In genomic region chr20:34558320-34559202, GRCh38 we compare ENCODE assay signal across 7 cellular contexts. TPM values are rescaled to one million over a fixed set of nuclear protein-coding genes. Genes with fewer than 3 reads are reported as not detected.
A peak's percentile ranks its signal among the peaks of the same experiment; 100 is the strongest.
DNase-seq lines count a peak whose midpoint lies in the region; ATAC-seq and TF ChIP-seq lines count a peak whose summit lies in the region.

Gene MAP1LC3A (plus strand): TSS chr20:34558718. CDS start chr20:34558869, 151 bp downstream.

- TF ChIP-seq POLR2A in breast epithelium (IDR thresholded peaks at IDR 0.05) (no peak), gastrocnemius medialis (IDR thresholded peaks at IDR 0.05) (peak; percentile 74 to 84)

- in situ Hi-C loops in gastrocnemius medialis (cut with MboI; ENCODE audit: low sequenced_read_pairs in 4 of 4) = no loop called here

- peaks cover 7% of the 10 kb centered on the region for H3K27me3 Mint-ChIP-seq in WTC11 (ENCODE audit: low read depth)

- CTCF ChIA-PET in WTC11 (lab: Charles Lee) = interaction anchor here (0.6 to 2.9 kb wide), 18 partner anchors 9 to 706 kb away, joined by 3 to 12 read pairs (median 6); partner anchors contain the start of genes PIGU and TP53INP2

- H3K4me1 ChIP-seq in HUES64 (ENCODE audit: insufficient read depth, low read length) (no peaks in the 10 kb centered on the region), breast epithelium (peaks cover 0 to 3% of the 10 kb centered on the region in 2 donors), iPS-18a (ENCODE audit: control insufficient read depth, low read depth, low read length) (no peaks in the 10 kb centered on the region), gastrocnemius medialis (peaks cover 3 to 5% of the 10 kb centered on the region in 2 donors)

- H3K36me3 Mint-ChIP-seq in WTC11 = no peaks in the 10 kb centered on the region

- H3K27me3 ChIP-seq in HUES64 (ENCODE audit: insufficient read depth, low read length) = no peaks in the 10 kb centered on the region; the same call in 1 of the 2 replicates
- no peaks in the 10 kb centered on the region for H3K27me3 ChIP-seq in breast epithelium
- H3K27me3 ChIP-seq in iPS-18a (ENCODE audit: control insufficient read depth, insufficient read depth, low read length) = no peaks in the 10 kb centered on the region
- no peaks in the 10 kb centered on the region for H3K27me3 ChIP-seq in gastrocnemius medialis

- DNase-seq in WTC11 (ENCODE audit: low spot score) = peak; percentile 95
- DNase-seq in breast epithelium (ENCODE audit: low spot score in 2 of 2) = peak; percentile 95 to 97
- DNase-seq in gastrocnemius medialis = peak; percentile 94

- no peaks in the 10 kb centered on the region for H3K9me3 Mint-ChIP-seq in WTC11

- no peak for TF ChIP-seq CTCF in WTC11 (IDR thresholded peaks at IDR 0.05)
- no peak for TF ChIP-seq CTCF in breast epithelium (IDR thresholded peaks at IDR 0.05)
- TF ChIP-seq CTCF in gastrocnemius medialis (IDR thresholded peaks at IDR 0.05 in 4 of 5, conservative IDR thresholded peaks at IDR 0.05 in 1 of 5) = no peak

- POLR2A ChIA-PET in WTC11 (lab: Charles Lee) = interaction anchor here (0.6 to 1.6 kb wide), 5 partner anchors 9 to 290 kb away, joined by 3 to 6 read pairs (median 4); no protein-coding TSS in a partner anchor

- H3K9ac ChIP-seq in HUES64 (ENCODE audit: low read depth, low read length) (peak within 1 kb of the TSS; percentile 61), iPS-18a (ENCODE audit: low read length) (peak within 1 kb of the TSS; percentile 28)

- 2% methylated on average over 100 of the region's 100 CpGs for WGBS in HUES64

- no peaks in the 10 kb centered on the region for H3K9me3 ChIP-seq in HUES64 (ENCODE audit: insufficient read depth, low read depth, low read length)
- H3K9me3 ChIP-seq in breast epithelium = no peaks in the 10 kb centered on the region
- H3K9me3 ChIP-seq in iPS-18a (ENCODE audit: control insufficient read depth, low read depth, low read length) = no peaks in the 10 kb centered on the region
- no peaks in the 10 kb centered on the region for H3K9me3 ChIP-seq in gastrocnemius medialis

- peaks cover 4% of the 10 kb centered on the region for H3K4me1 Mint-ChIP-seq in WTC11

- H3K36me3 ChIP-seq in HUES64 (ENCODE audit: insufficient read depth, low read length) (no peaks in the 10 kb centered on the region), breast epithelium (no peaks in the 10 kb centered on the region), iPS-18a (ENCODE audit: control insufficient read depth, low read depth, low read length) (no peaks in the 10 kb centered on the region), gastrocnemius medialis (no peaks in the 10 kb centered on the region)

- H3K27ac ChIP-seq in HUES64 (ENCODE audit: low read depth, low read length) (peak within 1 kb of the TSS; percentile 72; the same call in 1 of the 2 replicates), breast epithelium (peak within 1 kb of the TSS; percentile 97 to 98), iPS-18a (ENCODE audit: low read length) (no peak within 1 kb of the TSS), gastrocnemius medialis (peak within 1 kb of the TSS; percentile 81 to 90 (median 86))

- H3K4me3 ChIP-seq in HUES64 (ENCODE audit: low read length) (peak within 1 kb of the TSS; percentile 63), breast epithelium (peak within 1 kb of the TSS; percentile 73 to 95 (median 84)), iPS-18a (ENCODE audit: low read length) (peak within 1 kb of the TSS; percentile 61), gastrocnemius medialis (peak within 1 kb of the TSS; percentile 65 to 97 (median 85))

- intact Hi-C loops in breast epithelium (cut with DNase I; ENCODE audit: low total_unique reads) = no loop called here
- intact Hi-C loops in gastrocnemius medialis (cut with DNase I; ENCODE audit: low total_unique reads) = loop anchor here (1.0 kb wide), 1 partner anchor 146 kb away; the partner anchor contains the start of gene TP53INP2

- peak within 1 kb of the TSS; percentile 75 for H3K4me3 Mint-ChIP-seq in WTC11

- H3K27ac Mint-ChIP-seq in WTC11 = peak within 1 kb of the TSS; percentile 44

- ATAC-seq in GM18520 (IDR thresholded peaks at IDR 0.05; ENCODE audit: unreplicated experiment) = peak; percentile 54
- peak; percentile 75 for ATAC-seq in WTC11
- ATAC-seq in gastrocnemius medialis = peak; percentile 92 to 93
- no peak for ATAC-seq in HG03108 (IDR thresholded peaks at IDR 0.05; ENCODE audit: unreplicated experiment)

TF ChIP-seq in WTC11, 78 proteins besides CTCF, POLR2A, EP300 and RAD21 (continues in another document):
- TF ChIP-seq TP53 (CRISPR knock-in tag; IDR thresholded peaks at IDR 0.05) = peak; percentile 37; the same call in 1 of the 2 replicates
- TF ChIP-seq SP1 (CRISPR knock-in tag; conservative IDR thresholded peaks at IDR 0.05) = peak; percentile 86
- TF ChIP-seq, protein P1, sequence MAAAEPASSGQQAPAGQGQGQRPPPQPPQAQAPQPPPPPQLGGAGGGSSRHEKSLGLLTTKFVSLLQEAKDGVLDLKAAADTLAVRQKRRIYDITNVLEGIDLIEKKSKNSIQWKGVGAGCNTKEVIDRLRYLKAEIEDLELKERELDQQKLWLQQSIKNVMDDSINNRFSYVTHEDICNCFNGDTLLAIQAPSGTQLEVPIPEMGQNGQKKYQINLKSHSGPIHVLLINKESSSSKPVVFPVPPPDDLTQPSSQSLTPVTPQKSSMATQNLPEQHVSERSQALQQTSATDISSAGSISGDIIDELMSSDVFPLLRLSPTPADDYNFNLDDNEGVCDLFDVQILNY (CRISPR knock-in tag; IDR thresholded peaks at IDR 0.05) = peak; percentile 80
- peak; percentile 57; the same call in 1 of the 2 replicates for TF ChIP-seq MAX (CRISPR knock-in tag; IDR thresholded peaks at IDR 0.05)
- peak; percentile 100 for TF ChIP-seq ZBTB21 (CRISPR knock-in tag; IDR thresholded peaks at IDR 0.05; ENCODE audit: borderline replicate concordance)
- no peak for TF ChIP-seq PREB (CRISPR knock-in tag; IDR thresholded peaks at IDR 0.05; ENCODE audit: borderline replicate concordance)
- TF ChIP-seq JUN (CRISPR knock-in tag; IDR thresholded peaks at IDR 0.05) = no peak
- TF ChIP-seq TEAD1 (CRISPR knock-in tag; IDR thresholded peaks at IDR 0.05) = no peak
- TF ChIP-seq, protein P2, sequence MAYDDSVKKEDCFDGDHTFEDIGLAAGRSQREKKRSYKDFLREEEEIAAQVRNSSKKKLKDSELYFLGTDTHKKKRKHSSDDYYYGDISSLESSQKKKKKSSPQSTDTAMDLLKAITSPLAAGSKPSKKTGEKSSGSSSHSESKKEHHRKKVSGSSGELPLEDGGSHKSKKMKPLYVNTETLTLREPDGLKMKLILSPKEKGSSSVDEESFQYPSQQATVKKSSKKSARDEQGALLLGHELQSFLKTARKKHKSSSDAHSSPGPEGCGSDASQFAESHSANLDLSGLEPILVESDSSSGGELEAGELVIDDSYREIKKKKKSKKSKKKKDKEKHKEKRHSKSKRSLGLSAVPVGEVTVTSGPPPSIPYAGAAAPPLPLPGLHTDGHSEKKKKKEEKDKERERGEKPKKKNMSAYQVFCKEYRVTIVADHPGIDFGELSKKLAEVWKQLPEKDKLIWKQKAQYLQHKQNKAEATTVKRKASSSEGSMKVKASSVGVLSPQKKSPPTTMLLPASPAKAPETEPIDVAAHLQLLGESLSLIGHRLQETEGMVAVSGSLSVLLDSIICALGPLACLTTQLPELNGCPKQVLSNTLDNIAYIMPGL (CRISPR knock-in tag; IDR thresholded peaks at IDR 0.05) = peak; percentile 39; the same call in 1 of the 2 replicates
- TF ChIP-seq PRDM15 (CRISPR knock-in tag; IDR thresholded peaks at IDR 0.05) = peak; percentile 53; the same call in 1 of the 2 replicates

RNA-seq across cellular contexts. Expression of gene MAP1LC3A, which starts in this region (rescaled TPM):
- polyA plus RNA-seq in HUES64 (2013, experiment 1 of 2) = 5.1 TPM
- polyA plus RNA-seq in HUES64 (2013, experiment 2 of 2) = 8.7 TPM
- total RNA-seq in WTC11 (2021) (7.5 to 12.1 TPM (median 11.3 TPM) in 3 replicates), breast epithelium (10 to 100 TPM; 39.2 to 58.2 (median 51.5) TPM), gastrocnemius medialis (10 to 100 TPM; 41.5 to 62.7 (median 56.4) TPM)
